10 cellular contexts compared by ENCODE assay signal in the genomic region with DNA sequence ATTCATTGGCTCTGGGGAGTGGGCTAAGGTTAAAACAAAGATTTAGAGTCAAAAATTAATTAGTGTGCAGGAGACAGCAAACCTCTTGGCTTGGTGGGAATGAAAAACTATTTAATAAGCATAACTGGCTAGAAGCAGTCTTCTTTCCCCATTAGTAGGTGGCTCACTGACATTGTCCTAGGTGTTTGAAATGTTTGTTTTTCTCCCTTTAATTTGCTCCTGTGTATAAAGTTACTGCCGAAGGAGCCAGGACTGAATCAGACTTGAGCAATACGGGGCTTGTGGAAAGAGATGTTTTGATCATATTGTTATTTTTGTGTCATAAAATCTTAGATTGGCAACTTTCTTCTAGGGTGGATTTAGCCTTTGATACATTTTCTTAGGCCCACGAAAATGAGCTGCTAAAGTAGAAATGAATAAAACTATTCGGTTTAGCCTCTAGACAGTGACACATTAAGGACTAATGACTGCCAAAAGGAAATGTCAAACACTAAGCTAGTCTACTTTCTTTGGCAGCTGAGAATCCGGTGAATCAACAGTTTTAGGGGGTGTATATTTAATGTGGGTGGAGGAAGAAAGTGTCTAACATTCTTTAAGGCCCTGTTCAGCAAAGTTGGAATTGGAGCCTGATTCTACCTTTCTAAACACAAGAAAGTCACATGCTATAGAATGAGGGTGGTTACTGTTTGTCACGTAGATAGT. TPM values are rescaled to one million over a fixed set of nuclear protein-coding genes. Genes with fewer than 3 reads are reported as not detected.
DNase-seq lines count a peak whose midpoint lies in the region; ATAC-seq and TF ChIP-seq lines count a peak whose summit lies in the region.
"Had no signal": no experiment of that assay in that cellular context is flagged by ENCODE, and none has a peak within 500 bp of the region (broad histone marks: within the 10 kb centered on the region; RNA-seq: fewer than 3 reads in every experiment).

No MANE protein-coding gene starts in this region.

- H3K9me3 Mint-ChIP-seq in GM23338 = no peaks in the 10 kb centered on the region
- H3K9me3 Mint-ChIP-seq in glutamatergic neuron (ENCODE audit: unreplicated experiment) = peaks cover 9% of the 10 kb centered on the region
- no peaks in the 10 kb centered on the region for H3K9me3 Mint-ChIP-seq in CD4-positive, alpha-beta memory T cell
- H3K9me3 Mint-ChIP-seq: activated B cell treated with CpG ODN at 0.5 μM for 24 hours had no signal

- peaks cover 4% of the 10 kb centered on the region; the same call in 1 of the 2 replicates for H3K9me2 ChIP-seq in GM23338 (ENCODE audit: insufficient read depth)
- H3K9me2 ChIP-seq in MM.1S (replicated peaks; ENCODE audit: insufficient read depth, low read length) = no peaks in the 10 kb centered on the region

- POLR2A ChIA-PET in CD4-positive, alpha-beta memory T cell (lab: Charles Lee; ENCODE audit: partially characterized antibody) = no interaction called here

- in situ Hi-C loops in astrocyte of the cerebellum (cut with HindIII; ENCODE audit: low sequenced_read_pairs) = loop anchor here (5.0 kb wide), 1 partner anchor 42 kb away; no protein-coding TSS in a partner anchor

- H3K27me3 ChIP-seq in GM23338 (ENCODE audit: insufficient read depth) (no peaks in the 10 kb centered on the region), skeletal muscle tissue (ENCODE audit: control insufficient read depth in 3 of 3, insufficient read depth in 3 of 3, low read length in 3 of 3) (no peaks in the 10 kb centered on the region), MM.1S (replicated peaks; ENCODE audit: insufficient read depth, low read length) (no peaks in the 10 kb centered on the region)
- H3K27me3 ChIP-seq in CD4-positive, alpha-beta memory T cell (ENCODE audit: insufficient read depth, low read length) = no peaks in the 10 kb centered on the region

- H3K27ac Mint-ChIP-seq in GM23338 (peak overlapping the region; percentile 88), glutamatergic neuron (ENCODE audit: unreplicated experiment) (peak overlapping the region; percentile 29)
- no peak overlapping the region for H3K27ac Mint-ChIP-seq in CD4-positive, alpha-beta memory T cell
- H3K27ac Mint-ChIP-seq: activated B cell treated with CpG ODN at 0.5 μM for 24 hours had no signal

- peaks cover under 1% of the 10 kb centered on the region; the same call in 1 of the 2 replicates for H4K20me1 ChIP-seq in GM23338 (replicated peaks; ENCODE audit: insufficient read depth)
- H4K20me1 ChIP-seq in MM.1S (ENCODE audit: insufficient read depth, low read length) = no peaks in the 10 kb centered on the region

- ATAC-seq in GM23338 = no peak
- ATAC-seq in GM18498 (IDR thresholded peaks at IDR 0.05; ENCODE audit: unreplicated experiment) = no peak

- TF ChIP-seq CTCF in GM23338 (conservative IDR thresholded peaks at IDR 0.05; ENCODE audit: low read depth in 2 of 2) (no peak), astrocyte of the cerebellum (IDR thresholded peaks at IDR 0.05; ENCODE audit: low read depth, low read length, missing control alignments) (no peak), glutamatergic neuron (IDR thresholded peaks at IDR 0.05; ENCODE audit: partially characterized antibody, unreplicated experiment) (no peak), MM.1S (IDR thresholded peaks at IDR 0.05; ENCODE audit: low read length) (no peak)

- H3K4me1 ChIP-seq in GM23338 (ENCODE audit: insufficient read depth) (peaks cover 59% of the 10 kb centered on the region), skeletal muscle tissue (ENCODE audit: control insufficient read depth in 3 of 3, insufficient read depth in 3 of 3, low read length in 3 of 3) (peaks cover 28 to 34% (median 34%) of the 10 kb centered on the region in 3 donors), MM.1S (ENCODE audit: low read length) (peaks cover 9% of the 10 kb centered on the region; the same call in 1 of the 2 replicates)
- H3K4me1 ChIP-seq in CD4-positive, alpha-beta memory T cell (ENCODE audit: insufficient read depth, low read length) = no peaks in the 10 kb centered on the region

- H3K4me2 ChIP-seq in GM23338 (no peak overlapping the region), MM.1S (ENCODE audit: low read depth, low read length) (no peak overlapping the region)

- H3K36me3 ChIP-seq in GM23338 (ENCODE audit: insufficient read depth) (no peaks in the 10 kb centered on the region), skeletal muscle tissue (ENCODE audit: control insufficient read depth in 3 of 3, insufficient read depth in 3 of 3, low read length in 3 of 3) (no peaks in the 10 kb centered on the region), MM.1S (replicated peaks; ENCODE audit: insufficient read depth, low read length) (no peaks in the 10 kb centered on the region)
- no peaks in the 10 kb centered on the region for H3K36me3 ChIP-seq in CD4-positive, alpha-beta memory T cell (ENCODE audit: insufficient read depth, low read length)

- H2AFZ ChIP-seq in GM23338 (no peak overlapping the region), MM.1S (ENCODE audit: low read length) (no peak overlapping the region)

- CTCF ChIA-PET in CD4-positive, alpha-beta memory T cell (lab: Charles Lee; ENCODE audit: partially characterized antibody) = interaction anchor here (1.3 kb wide), 1 partner anchor 55 kb away, joined by 3 read pairs; no protein-coding TSS in a partner anchor

- H3K27ac ChIP-seq in GM23338 (ENCODE audit: low read depth) (peak overlapping the region; percentile 41; the same call in 1 of the 2 replicates), skeletal muscle tissue (ENCODE audit: low read depth, low read length) (peak overlapping the region; percentile 12), MM.1S (ENCODE audit: low read length) (no peak overlapping the region)
- H3K27ac ChIP-seq in CD4-positive, alpha-beta memory T cell (ENCODE audit: low read depth, low read length) = no peak overlapping the region
- H3K27ac ChIP-seq: HL-60 had no signal

- H3K9me3 ChIP-seq in skeletal muscle tissue (ENCODE audit: control insufficient read depth in 3 of 3, low read length in 3 of 3) (no peaks in the 10 kb centered on the region), MM.1S (replicated peaks; ENCODE audit: insufficient read depth, low read length) (no peaks in the 10 kb centered on the region)
- no peaks in the 10 kb centered on the region for H3K9me3 ChIP-seq in CD4-positive, alpha-beta memory T cell (ENCODE audit: control insufficient read depth in 1 of 2, low read length in 2 of 2)

- H3K9ac ChIP-seq in skeletal muscle tissue (ENCODE audit: low read depth in 1 of 3, low read length in 3 of 3) (no peak overlapping the region), MM.1S (ENCODE audit: low read length) (no peak overlapping the region)

- DNase-seq in GM23338 (ENCODE audit: low spot score) = no peak
- peak; percentile 59 for DNase-seq in astrocyte of the cerebellum (ENCODE audit: low read depth)
- no peak for DNase-seq in glutamatergic neuron
- no peak for DNase-seq in MM.1S
- no peak for DNase-seq in amygdala (lab: John Stamatoyannopoulos, UW)
- no peak for DNase-seq in CD4-positive, alpha-beta memory T cell
- DNase-seq: activated B cell treated with CpG ODN at 0.5 μM for 24 hours had no signal

- intact Hi-C loops in CD4-positive, alpha-beta memory T cell (cut with micrococcal nuclease) = no loop called here

- H3K4me3 Mint-ChIP-seq in GM23338 (no peak overlapping the region), glutamatergic neuron (ENCODE audit: unreplicated experiment) (no peak overlapping the region)
- no peak overlapping the region for H3K4me3 Mint-ChIP-seq in CD4-positive, alpha-beta memory T cell
- H3K4me3 Mint-ChIP-seq: activated B cell treated with CpG ODN at 0.5 μM for 24 hours had no signal

- H3F3A ChIP-seq in GM23338 (replicated peaks; ENCODE audit: low read depth) (no peaks in the 10 kb centered on the region), MM.1S (ENCODE audit: insufficient read depth, low read length) (no peaks in the 10 kb centered on the region)

- H3K4me3 ChIP-seq in GM23338 (no peak overlapping the region), astrocyte of the cerebellum (ENCODE audit: low read depth, low read length) (no peak overlapping the region), skeletal muscle tissue (ENCODE audit: low read length in 3 of 3) (peak overlapping the region in 1 of 3 donors; percentile 4), MM.1S (ENCODE audit: low read length) (no peak overlapping the region)
- no peak overlapping the region for H3K4me3 ChIP-seq in CD4-positive, alpha-beta memory T cell (ENCODE audit: low read length in 2 of 2)

- H3K79me2 ChIP-seq in GM23338 (replicated peaks; ENCODE audit: insufficient read depth) = peaks cover 97% of the 10 kb centered on the region
- peaks cover 17% of the 10 kb centered on the region for H3K79me2 ChIP-seq in MM.1S (ENCODE audit: low read length)

- H3K4me1 Mint-ChIP-seq in GM23338 (peaks cover 54% of the 10 kb centered on the region), glutamatergic neuron (ENCODE audit: low read depth, unreplicated experiment) (peaks cover 28% of the 10 kb centered on the region)
- H3K4me1 Mint-ChIP-seq in CD4-positive, alpha-beta memory T cell = peaks cover 2 to 10% (median 5%) of the 10 kb centered on the region in 4 donors

- no peaks in the 10 kb centered on the region for H3K27me3 Mint-ChIP-seq in GM23338 (ENCODE audit: insufficient read depth, low read depth, poor library complexity)
- peaks cover 4% of the 10 kb centered on the region for H3K27me3 Mint-ChIP-seq in glutamatergic neuron (ENCODE audit: unreplicated experiment)
- H3K27me3 Mint-ChIP-seq in CD4-positive, alpha-beta memory T cell = no peaks in the 10 kb centered on the region
- H3K27me3 Mint-ChIP-seq: activated B cell treated with CpG ODN at 0.5 μM for 24 hours had no signal

- H3K36me3 Mint-ChIP-seq in GM23338 (ENCODE audit: low read depth) (no peaks in the 10 kb centered on the region), glutamatergic neuron (ENCODE audit: unreplicated experiment) (no peaks in the 10 kb centered on the region)
- no peaks in the 10 kb centered on the region for H3K36me3 Mint-ChIP-seq in CD4-positive, alpha-beta memory T cell

TF ChIP-seq in GM23338, 12 proteins besides CTCF, POLR2A, EP300 and RAD21 (continues in another document):
- TF ChIP-seq EZH2 (IDR thresholded peaks at IDR 0.05; ENCODE audit: low read depth, unreplicated experiment) (no peak), POLR2AphosphoS5 (IDR thresholded peaks at IDR 0.05; ENCODE audit: low read depth) (no peak), NANOG (IDR thresholded peaks at IDR 0.05; ENCODE audit: borderline replicate concordance) (no peak)

RNA-seq across cellular contexts. Expression of a gene that starts 30.2 kb away (rescaled TPM):
- total RNA-seq in GM23338 (2014; rRNA removed; shearing (Covaris generic)) = not detected in 2 replicates
- polyA plus RNA-seq in GM23338 (2016; fragmentation: Nextera tagmentation; extraction: Ambion mirVana) = 0.89 and 1.5 TPM in 2 replicates
- total RNA-seq in glutamatergic neuron (ENCODE audit: unreplicated experiment) (28.9 TPM), skeletal muscle tissue (0.52 TPM)
- total RNA-seq in CD4-positive, alpha-beta memory T cell = not detected
- not detected for polyA plus RNA-seq in CD4-positive, alpha-beta memory T cell

Comparison
In these comparisons a context has a peak if more than half of its experiments do, and no peak if none do; other contexts are left out.
1. H3K27ac ChIP-seq: peak in GM23338 (single experiment) and skeletal muscle tissue (single experiment); none in MM.1S (single experiment) and CD4-positive, alpha-beta memory T cell (single experiment).
2. H3K27ac Mint-ChIP-seq: peak in GM23338 (single experiment) and glutamatergic neuron (single experiment); none in CD4-positive, alpha-beta memory T cell (0 of 7).
3. RNA of a gene that starts 30.2 kb away (total RNA-seq): 28.9 TPM in glutamatergic neuron (single experiment); 0.52 TPM in skeletal muscle tissue (single experiment), not detected in CD4-positive, alpha-beta memory T cell and not detected in GM23338; every median in the first group is over 10 times any median in the second.